Comparison of ENCODE assay signal across 21 cellular contexts in the genomic region with DNA sequence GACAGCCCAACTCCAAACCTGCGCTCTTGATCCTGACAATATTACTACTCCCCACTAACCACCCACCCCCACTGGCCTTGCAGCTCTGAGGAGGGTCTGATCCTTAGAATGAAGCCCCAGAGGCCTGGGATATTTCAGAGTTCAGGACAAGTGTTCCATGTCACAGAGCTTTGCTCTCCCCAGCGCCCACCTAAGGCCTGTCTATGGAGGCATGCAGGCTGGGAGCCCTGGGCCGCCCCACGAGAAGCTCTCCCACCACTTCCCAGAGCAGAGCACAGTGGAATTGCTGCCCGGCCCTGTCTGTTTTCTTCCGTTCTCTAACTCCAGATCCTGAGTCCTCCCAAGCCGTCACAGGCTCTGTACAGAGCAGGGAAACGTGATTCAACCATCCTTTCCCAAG.
DNase-seq lines count a peak whose midpoint lies in the region; ATAC-seq, FAIRE-seq and TF ChIP-seq lines count a peak whose summit lies in the region.
"Had no signal": no experiment of that assay in that cellular context is flagged by ENCODE, and none has a peak within 500 bp of the region (broad histone marks: within the 10 kb centered on the region; RNA-seq: fewer than 3 reads in every experiment).

No MANE protein-coding gene starts in this region.

- H3K9ac ChIP-seq in H9 (ENCODE audit: extremely low read depth, insufficient read length, low read length) (no peak overlapping the region), kidney (ENCODE audit: low read length in 2 of 2) (no peak overlapping the region)
- H3K9ac ChIP-seq: BLaER1, GM23248 had no signal

- no peaks in the 10 kb centered on the region for H3K79me2 ChIP-seq in H9 (ENCODE audit: insufficient read depth, low read length)
- H3K79me2 ChIP-seq in osteoblast (ENCODE audit: insufficient read depth, low read length), result no peaks in the 10 kb centered on the region

- H3K27me3 Mint-ChIP-seq in H9 (ENCODE audit: low read depth), result peaks cover 10% of the 10 kb centered on the region
- H3K27me3 Mint-ChIP-seq in brain, result peaks cover 4% of the 10 kb centered on the region

- H3K14ac ChIP-seq in H9 (ENCODE audit: insufficient read depth, low read length), result peak overlapping the region; percentile 0; the same call in 1 of the 2 replicates

- H3K23ac ChIP-seq in H9 (ENCODE audit: insufficient read length, low read depth, low read length), result no peak overlapping the region

- intact Hi-C loops in kidney (cut with DNase I), result no loop called here

- H3K23me2 ChIP-seq in H9 (ENCODE audit: insufficient read length, low read depth, low read length, poor library complexity, severe bottlenecking), result no peaks in the 10 kb centered on the region

- H3K56ac ChIP-seq in H9 (ENCODE audit: insufficient read length, low read depth, low read length), result no peak overlapping the region

- peaks cover 14% of the 10 kb centered on the region for H3K4me1 ChIP-seq in H9 (ENCODE audit: insufficient read depth, low read length)
- H3K4me1 ChIP-seq in kidney (ENCODE audit: control insufficient read depth in 1 of 2, insufficient read depth in 1 of 2, low read depth in 1 of 2, low read length in 2 of 2), result no peaks in the 10 kb centered on the region
- H3K4me1 ChIP-seq in osteoblast (ENCODE audit: insufficient read depth, low read length), result peaks cover 18% of the 10 kb centered on the region
- H3K4me1 ChIP-seq: Caco-2 had no signal

- no peak for FAIRE-seq in kidney (lab: Jason Lieb, UNC)
- FAIRE-seq: G401.6, GM12892, GM19239, H54 had no signal

- H3K4me1 Mint-ChIP-seq in H9, result peaks cover 78 to 83% of the 10 kb centered on the region in 2 experiments
- peaks cover 96% of the 10 kb centered on the region for H3K4me1 Mint-ChIP-seq in brain
- H3K4me1 Mint-ChIP-seq: B cell; CD4-positive, CD25-positive, alpha-beta regulatory T cell had no signal

- H3K36me3 Mint-ChIP-seq in H9 (ENCODE audit: insufficient read depth in 1 of 3, low read depth in 3 of 3) (no peaks in the 10 kb centered on the region; a peak in 1 of 7 replicates), brain (no peaks in the 10 kb centered on the region)
- H3K36me3 Mint-ChIP-seq: CD4-positive, CD25-positive, alpha-beta regulatory T cell; CD8-positive, alpha-beta T cell had no signal

- no peak overlapping the region for H4K8ac ChIP-seq in H9 (replicated peaks; ENCODE audit: insufficient read length, low read depth, low read length)

- peak overlapping the region in 2 of 3 experiments; percentile 47 to 57; a peak in 3 of 7 replicates for H3K27ac Mint-ChIP-seq in H9
- H3K27ac Mint-ChIP-seq in brain, result peak overlapping the region in 3 of 5 experiments; percentile 25 to 42 (median 36)
- H3K27ac Mint-ChIP-seq: B cell; CD4-positive, CD25-positive, alpha-beta regulatory T cell; CD8-positive, alpha-beta T cell had no signal

- no peak overlapping the region for H3K4me3 ChIP-seq in kidney (ENCODE audit: low read length in 2 of 2)
- H3K4me3 ChIP-seq in osteoblast (ENCODE audit: insufficient read depth, low read length), result no peak overlapping the region
- H3K4me3 ChIP-seq: BLaER1, GM23248 had no signal

- H3K4me2 ChIP-seq in H9 (ENCODE audit: insufficient read depth, insufficient read length, low read length) (no peak overlapping the region), osteoblast (ENCODE audit: insufficient read depth, low read length) (no peak overlapping the region)
- H3K4me2 ChIP-seq: BLaER1 had no signal

- no peaks in the 10 kb centered on the region for H3K79me1 ChIP-seq in H9 (ENCODE audit: insufficient read depth, low read depth, low read length, poor library complexity, severe bottlenecking)

- H3K18ac ChIP-seq in H9 (ENCODE audit: insufficient read length, low read depth, low read length), result no peak overlapping the region

- no peak overlapping the region for H2AK5ac ChIP-seq in H9 (ENCODE audit: insufficient read length, low read length)

- H2BK20ac ChIP-seq in H9 (ENCODE audit: low read depth, low read length, poor library complexity, severe bottlenecking), result no peak overlapping the region

- H3K36me3 ChIP-seq in kidney (ENCODE audit: control insufficient read depth in 1 of 2, insufficient read depth in 2 of 2, low read length in 2 of 2) (no peaks in the 10 kb centered on the region), osteoblast (ENCODE audit: insufficient read depth, low read length) (no peaks in the 10 kb centered on the region)
- H3K36me3 ChIP-seq: BLaER1 had no signal

- H4K91ac ChIP-seq in H9 (ENCODE audit: insufficient read length, low read depth, low read length), result no peak overlapping the region

- ATAC-seq in HG02610 (IDR thresholded peaks at IDR 0.05; ENCODE audit: unreplicated experiment), result no peak
- ATAC-seq: CD8-positive, alpha-beta T cell had no signal

- no peak overlapping the region for H3K4me3 Mint-ChIP-seq in H9
- H3K4me3 Mint-ChIP-seq in brain, result no peak overlapping the region
- H3K4me3 Mint-ChIP-seq: B cell; CD4-positive, CD25-positive, alpha-beta regulatory T cell; CD8-positive, alpha-beta T cell had no signal

- H2BK15ac ChIP-seq in H9 (ENCODE audit: low read depth, low read length), result no peak overlapping the region

- H3K27me3 ChIP-seq in H9 (ENCODE audit: insufficient read depth, low read length) (no peaks in the 10 kb centered on the region; the same call in 1 of the 2 replicates), osteoblast (ENCODE audit: insufficient read depth, low read length) (no peaks in the 10 kb centered on the region)
- H3K27me3 ChIP-seq: BLaER1 had no signal

- no peak overlapping the region for H4K5ac ChIP-seq in H9 (ENCODE audit: insufficient read length, low read depth, low read length)

- H2AFZ ChIP-seq in H9 (ENCODE audit: low read length) (no peak overlapping the region), osteoblast (ENCODE audit: low read length) (no peak overlapping the region)
- H2AFZ ChIP-seq: GM23248 had no signal

- DNase-seq in H9, result no peak
- peak; percentile 51 for DNase-seq in kidney
- DNase-seq in osteoblast (ENCODE audit: insufficient read length, low spot score, missing footprints), result peak; percentile 3
- no peak for DNase-seq in NCI-H2171 treated with DMSO at 0.1 percent for 48 hours (lab: John Stamatoyannopoulos, UW)
- DNase-seq in ACHN, result no peak
- DNase-seq: Caco-2; CD4-positive, CD25-positive, alpha-beta regulatory T cell; CD8-positive, alpha-beta T cell; DMS153; DND-41; GM23248; HCEC 1CT had no signal

- H3K9me3 ChIP-seq in H9 (ENCODE audit: control insufficient read depth, low read depth, low read length), result no peaks in the 10 kb centered on the region
- no peaks in the 10 kb centered on the region for H3K9me3 ChIP-seq in kidney (ENCODE audit: control insufficient read depth in 1 of 2, low read length in 2 of 2)
- H3K9me3 ChIP-seq in osteoblast (ENCODE audit: low read depth, low read length), result no peaks in the 10 kb centered on the region
- H3K9me3 ChIP-seq: BLaER1, Caco-2 had no signal

- H3K27ac ChIP-seq in H9 (ENCODE audit: insufficient read length, low read depth, low read length), result no peak overlapping the region
- no peak overlapping the region for H3K27ac ChIP-seq in kidney (ENCODE audit: low read depth in 2 of 2, low read length in 2 of 2)
- H3K27ac ChIP-seq in osteoblast (ENCODE audit: low read depth, low read length), result no peak overlapping the region
- H3K27ac ChIP-seq: BLaER1, C4-2B, GM23248 had no signal

- H2BK120ac ChIP-seq in H9 (ENCODE audit: low read depth, low read length, poor library complexity, severe bottlenecking), result no peak overlapping the region

- H2BK5ac ChIP-seq in H9 (ENCODE audit: insufficient read length, low read length), result no peak overlapping the region

- H3K9me3 Mint-ChIP-seq in H9, result no peaks in the 10 kb centered on the region
- peaks cover 0 to 1% (median 0%) of the 10 kb centered on the region in 5 experiments for H3K9me3 Mint-ChIP-seq in brain
- H3K9me3 Mint-ChIP-seq: CD4-positive, CD25-positive, alpha-beta regulatory T cell; CD8-positive, alpha-beta T cell had no signal

- H2BK12ac ChIP-seq in H9 (ENCODE audit: insufficient read length, low read depth, low read length), result no peak overlapping the region

- H4K20me1 ChIP-seq in H9 (ENCODE audit: control insufficient read depth, insufficient read depth, insufficient read length) (no peaks in the 10 kb centered on the region), osteoblast (ENCODE audit: insufficient read depth, low read length) (no peaks in the 10 kb centered on the region)
- H4K20me1 ChIP-seq: BLaER1 had no signal

- WGBS in H9 (ENCODE audit: extremely low coverage, insufficient read length, low lambda C conversion rate), result no CpG with 5 or more reads among the region's 8 CpGs

- H3T11ph ChIP-seq in H9 (ENCODE audit: low read length), result no peak overlapping the region

- no peak for TF ChIP-seq CTCF in H9 (conservative IDR thresholded peaks at IDR 0.05)
- no peak for TF ChIP-seq CTCF in brain (conservative IDR thresholded peaks at IDR 0.05)
- TF ChIP-seq CTCF in kidney (IDR thresholded peaks at IDR 0.05; ENCODE audit: borderline replicate concordance, extremely low read depth, insufficient read depth), result no peak
- no peak for TF ChIP-seq CTCF in osteoblast (IDR thresholded peaks at IDR 0.05; ENCODE audit: extremely low read depth, low read depth, low read length)

- no peak overlapping the region for H3K4ac ChIP-seq in H9 (ENCODE audit: low read depth, low read length)

- in situ Hi-C loops in ACHN (cut with HindIII; ENCODE audit: low pct_ligation_motif_present, low pct_unique_long_range_greater_than_20kb, low sequenced_read_pairs), result no loop called here

Comparison
In these comparisons a context has a peak if more than half of its experiments do, and no peak if none do; other contexts are left out.
1. DNase-seq: peak in kidney (single experiment) and osteoblast (single experiment); none in H9 (single experiment), NCI-H2171 treated with DMSO at 0.1 percent for 48 hours (single experiment) and ACHN (single experiment).